Comparison of ENCODE assay signal across 10 cellular contexts in the genomic region with DNA sequence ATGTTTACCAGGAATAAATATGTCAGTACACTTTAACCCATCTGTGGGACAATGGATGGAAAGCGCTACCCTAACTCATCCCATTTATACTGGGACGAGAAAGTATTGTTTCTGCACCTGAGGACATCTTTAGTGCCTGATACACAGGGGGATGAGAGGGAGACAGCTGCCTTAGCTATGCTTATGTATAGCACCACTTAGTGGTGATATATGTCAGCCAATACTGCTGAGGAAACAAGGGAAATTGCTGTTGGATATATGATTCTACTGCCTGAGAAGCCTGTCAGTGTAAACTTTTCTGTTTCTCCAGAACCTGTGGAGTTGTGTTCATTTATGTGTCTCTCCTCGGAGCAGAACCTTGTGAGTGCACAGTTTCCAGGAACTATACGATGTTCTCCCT. TPM values are rescaled to one million over a fixed set of nuclear protein-coding genes. Genes with fewer than 3 reads are reported as not detected.
DNase-seq lines count a peak whose midpoint lies in the region; ATAC-seq, FAIRE-seq and TF ChIP-seq lines count a peak whose summit lies in the region.
"Had no signal": no experiment of that assay in that cellular context is flagged by ENCODE, and none has a peak within 500 bp of the region (broad histone marks: within the 10 kb centered on the region; RNA-seq: fewer than 3 reads in every experiment).

No MANE protein-coding gene starts in this region.

- H3K4me3 ChIP-seq in A549: no peak overlapping the region
- no peak overlapping the region for H3K4me3 ChIP-seq in NB4 (ENCODE audit: low read depth, low read length)

- CTCF ChIA-PET in A549 (lab: Yijun Ruan, JAX): interaction anchor here (0.7 to 3.7 kb wide), 3 partner anchors 19 to 413 kb away, joined by 3 to 33 read pairs (median 4); no protein-coding TSS in a partner anchor

- H3K4me1 Mint-ChIP-seq in chondrocyte (ENCODE audit: low read depth): no peaks in the 10 kb centered on the region

- peak; percentile 41 to 50 for TF ChIP-seq RAD21 in A549 (conservative IDR thresholded peaks at IDR 0.05 in 1 of 2, IDR thresholded peaks at IDR 0.05 in 1 of 2)

- H3K4me1 ChIP-seq in A549: 0 out of 3 replicates have a peak, but pooled peaks cover 3% of the 10 kb centered on the region

- TF ChIP-seq EP300 in A549 (IDR thresholded peaks at IDR 0.05): no peak

- 35% methylated on average over 4 of the region's 4 CpGs for WGBS in A549 (ENCODE audit: missing lambda C conversion rate)

- H3K27ac ChIP-seq in A549: no peak overlapping the region

- no peak overlapping the region for H3K4me3 Mint-ChIP-seq in chondrocyte (ENCODE audit: unreplicated experiment)

- FAIRE-seq in A549 (lab: Jason Lieb, UNC) (no peak), H54 (lab: Jason Lieb, UNC) (no peak)

- H3K27ac Mint-ChIP-seq in chondrocyte (ENCODE audit: unreplicated experiment): no peak overlapping the region

- no peaks in the 10 kb centered on the region for H3K9me3 Mint-ChIP-seq in chondrocyte (ENCODE audit: low read depth)

- TF ChIP-seq CTCF in A549 (IDR thresholded peaks at IDR 0.05) (peak; percentile 35; the same call in 2 of the 3 replicates), GM12874 (IDR thresholded peaks at IDR 0.05; ENCODE audit: insufficient read depth, low read depth, low read length) (peak; percentile 20; the same call in 1 of the 2 replicates), NB4 (IDR thresholded peaks at IDR 0.05; ENCODE audit: low read depth, low read length) (peak; percentile 49), chondrocyte (IDR thresholded peaks at IDR 0.05) (peak; percentile 73)

- TF ChIP-seq POLR2A in A549 (IDR thresholded peaks at IDR 0.05; ENCODE audit: low read length) (no peak), NB4 (IDR thresholded peaks at IDR 0.05; ENCODE audit: extremely low read depth, insufficient read length) (no peak), H54 (IDR thresholded peaks at IDR 0.05; ENCODE audit: low read depth, low read length) (no peak)

- H3K9me3 ChIP-seq in A549: no peaks in the 10 kb centered on the region

- ATAC-seq in A549 (peak; percentile 71 to 82; a peak in 3 of 6 replicates), GM18858 (IDR thresholded peaks at IDR 0.05; ENCODE audit: unreplicated experiment) (no peak), HG03095 (IDR thresholded peaks at IDR 0.05; ENCODE audit: unreplicated experiment) (no peak)

- no peaks in the 10 kb centered on the region for H3K36me3 Mint-ChIP-seq in chondrocyte (ENCODE audit: low read depth)

- peak in 1 of 2 experiments; percentile 17 for DNase-seq in A549 (ENCODE audit: low read depth in 1 of 2, low spot score in 1 of 2)
- DNase-seq in NB4 (ENCODE audit: low read depth): peak; percentile 49
- DNase-seq in chondrocyte (ENCODE audit: low spot score): no peak
- no peak for DNase-seq in NCI-H345 (lab: John Stamatoyannopoulos, UW)
- no peak for DNase-seq in H54 (ENCODE audit: insufficient read length, low spot score)
- DNase-seq: activated naive CD4-positive, alpha-beta T cell; KG1 had no signal

- peaks cover 27% of the 10 kb centered on the region for H3K27me3 Mint-ChIP-seq in chondrocyte (ENCODE audit: low read depth)

- no peak overlapping the region for H3K4me2 ChIP-seq in A549

- POLR2A ChIA-PET in A549 (lab: Yijun Ruan, JAX): no interaction called here

TF ChIP-seq in A549, 52 proteins besides CTCF, POLR2A, EP300 and RAD21:
- TF ChIP-seq PHF8 (IDR thresholded peaks at IDR 0.05; ENCODE audit: borderline replicate concordance, low read depth) (no peak), ESRRA (IDR thresholded peaks at IDR 0.05; ENCODE audit: borderline replicate concordance, low read length) (no peak), ZFP36 (IDR thresholded peaks at IDR 0.05; ENCODE audit: borderline replicate concordance, partially characterized antibody) (no peak), FOSB (CRISPR knock-in tag; IDR thresholded peaks at IDR 0.05) (no peak), TP53 (CRISPR knock-in tag; IDR thresholded peaks at IDR 0.05) (no peak), CEBPB (IDR thresholded peaks at IDR 0.05) (no peak), MYC (IDR thresholded peaks at IDR 0.05; ENCODE audit: borderline replicate concordance, low read length) (no peak), HEYL (CRISPR knock-in tag; IDR thresholded peaks at IDR 0.05) (no peak), RNF2 (IDR thresholded peaks at IDR 0.05; ENCODE audit: borderline replicate concordance, low read depth) (no peak), FOXS1 (CRISPR knock-in tag; IDR thresholded peaks at IDR 0.05) (no peak), CBX8 (IDR thresholded peaks at IDR 0.05) (no peak), SMC3 (IDR thresholded peaks at IDR 0.05) (no peak), EHF (CRISPR knock-in tag; IDR thresholded peaks at IDR 0.05) (no peak), NR3C1 (IDR thresholded peaks at IDR 0.05) (no peak), POLR2AphosphoS2 (conservative IDR thresholded peaks at IDR 0.05; ENCODE audit: low read length) (no peak)
- TF ChIP-seq, protein P1, sequence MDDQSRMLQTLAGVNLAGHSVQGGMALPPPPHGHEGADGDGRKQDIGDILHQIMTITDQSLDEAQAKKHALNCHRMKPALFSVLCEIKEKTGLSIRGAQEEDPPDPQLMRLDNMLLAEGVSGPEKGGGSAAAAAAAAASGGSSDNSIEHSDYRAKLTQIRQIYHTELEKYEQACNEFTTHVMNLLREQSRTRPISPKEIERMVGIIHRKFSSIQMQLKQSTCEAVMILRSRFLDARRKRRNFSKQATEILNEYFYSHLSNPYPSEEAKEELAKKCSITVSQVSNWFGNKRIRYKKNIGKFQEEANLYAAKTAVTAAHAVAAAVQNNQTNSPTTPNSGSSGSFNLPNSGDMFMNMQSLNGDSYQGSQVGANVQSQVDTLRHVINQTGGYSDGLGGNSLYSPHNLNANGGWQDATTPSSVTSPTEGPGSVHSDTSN (IDR thresholded peaks at IDR 0.05): no peak
- TF ChIP-seq, protein P2, sequence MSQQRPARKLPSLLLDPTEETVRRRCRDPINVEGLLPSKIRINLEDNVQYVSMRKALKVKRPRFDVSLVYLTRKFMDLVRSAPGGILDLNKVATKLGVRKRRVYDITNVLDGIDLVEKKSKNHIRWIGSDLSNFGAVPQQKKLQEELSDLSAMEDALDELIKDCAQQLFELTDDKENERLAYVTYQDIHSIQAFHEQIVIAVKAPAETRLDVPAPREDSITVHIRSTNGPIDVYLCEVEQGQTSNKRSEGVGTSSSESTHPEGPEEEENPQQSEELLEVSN (IDR thresholded peaks at IDR 0.05; ENCODE audit: borderline replicate concordance, low read depth): no peak

RNA-seq across cellular contexts. Expression of a gene that starts 13.3 kb away (rescaled TPM):
- polyA plus RNA-seq in A549 (2011; rRNA removed) (12.4 and 17.6 TPM in 2 replicates), A549 (2017; fragmentation: RNase III; extraction: RNeasy Plus Mini Kit Qiagen cat#74134 plus additional on column Dnase treatment) (5.4 to 5.9 TPM (median 5.5 TPM) in 3 replicates)
- 2.2 and 2.6 TPM in 2 replicates for polyA plus RNA-seq in A549 (2012; cell fraction: cytosol; rRNA removed)
- polyA plus RNA-seq in A549 (2012; cell fraction: nucleus; rRNA removed): 3.7 and 4.6 TPM in 2 replicates
- polyA minus RNA-seq in A549 (2011; rRNA and poly(A)+ RNA removed): 18.7 and 21.0 TPM in 2 replicates
- 11.1 to 15.3 TPM (median 11.3 TPM) in 3 replicates for total RNA-seq in chondrocyte

Comparison
In these comparisons a context has a peak if more than half of its experiments do, and no peak if none do; other contexts are left out.
1. ATAC-seq: peak in A549 (2 of 2); none in GM18858 (single experiment) and HG03095 (single experiment).
2. CTCF ChIP-seq: peak in every context shown above with its lines; median percentile 73 in chondrocyte; 49 in NB4; 35 in A549; 20 in GM12874.